ENCODE assay signal across 11 cellular contexts in genomic region chr19:8460516-8461298, GRCh38. TPM values are rescaled to one million over a fixed set of nuclear protein-coding genes. Genes with fewer than 3 reads are reported as not detected.
A peak's percentile ranks its signal among the peaks of the same experiment; 100 is the strongest.
DNase-seq lines count a peak whose midpoint lies in the region; ATAC-seq, FAIRE-seq and TF ChIP-seq lines count a peak whose summit lies in the region.
"Had no signal": no experiment of that assay in that cellular context is flagged by ENCODE, and none has a peak within 500 bp of the region (broad histone marks: within the 10 kb centered on the region; RNA-seq: fewer than 3 reads in every experiment).

No MANE protein-coding gene starts in this region.

- DNase-seq in GM12892 (ENCODE audit: insufficient read length), result no peak
- DNase-seq in SK-N-MC (ENCODE audit: low read depth, low spot score), result no peak
- peak; percentile 11 to 51 for DNase-seq in foreskin fibroblast
- DNase-seq in small intestine, result peak; percentile 35
- DNase-seq in stimulated activated naive CD8-positive, alpha-beta T cell treated with anti-CD3 and anti-CD28 coated beads, Interleukin-15, Interleukin-2, amounts not matched to agents 100 U/mL and 50 U/mL, for 24 hours, result no peak
- DNase-seq in DMS153 (lab: John Stamatoyannopoulos, UW), result no peak
- DNase-seq: activated gamma-delta T cell; naive thymus-derived CD8-positive, alpha-beta T cell; substantia nigra had no signal

- peaks cover 98% of the 10 kb centered on the region for H3K36me3 ChIP-seq in SK-N-MC (ENCODE audit: insufficient read depth, low read length)
- H3K36me3 ChIP-seq in small intestine (ENCODE audit: control insufficient read depth in 2 of 2, insufficient read depth in 2 of 2, low read length in 2 of 2), result peaks cover 11 to 27% of the 10 kb centered on the region in 2 donors

- H3K9me3 ChIP-seq in SK-N-MC (ENCODE audit: low read depth, low read length), result no peaks in the 10 kb centered on the region
- H3K9me3 ChIP-seq in small intestine (ENCODE audit: control insufficient read depth, low read depth), result no peaks in the 10 kb centered on the region
- H3K9me3 ChIP-seq: HAP-1 had no signal

- no peaks in the 10 kb centered on the region for H3K27me3 ChIP-seq in small intestine (ENCODE audit: control insufficient read depth in 2 of 2, insufficient read depth in 2 of 2, low read length in 2 of 2)

- peak overlapping the region; percentile 43 for H3K9ac ChIP-seq in SK-N-MC (ENCODE audit: insufficient read length)

- H3K4me3 ChIP-seq in SK-N-MC, result peak overlapping the region; percentile 59
- H3K4me3 ChIP-seq in foreskin fibroblast (ENCODE audit: low read depth in 1 of 2, low read length in 2 of 2), result no peak overlapping the region
- no peak overlapping the region for H3K4me3 ChIP-seq in small intestine (ENCODE audit: low read depth in 1 of 2, low read length in 2 of 2)
- H3K4me3 ChIP-seq: HAP-1 had no signal

- ATAC-seq in stimulated activated naive CD8-positive, alpha-beta T cell treated with anti-CD3 and anti-CD28 coated beads, Interleukin-15, Interleukin-2, amounts not matched to agents 100 U/mL and 50 U/mL, for 24 hours, result no peak
- ATAC-seq in HG02642 (IDR thresholded peaks at IDR 0.05; ENCODE audit: poor library complexity, unreplicated experiment), result no peak
- ATAC-seq: naive thymus-derived CD8-positive, alpha-beta T cell had no signal

- H3K4me1 ChIP-seq in small intestine (ENCODE audit: control insufficient read depth in 2 of 2, insufficient read depth in 1 of 2, low read depth in 1 of 2, low read length in 1 of 2), result peaks cover 0 to 21% of the 10 kb centered on the region in 2 donors

- TF ChIP-seq POLR2A in GM12892 (IDR thresholded peaks at IDR 0.05; ENCODE audit: low read depth, low read length), result no peak

- 59 to 78% (median 65%) methylated on average over 7 of the region's 7 CpGs for WGBS in small intestine, 3 donors

- no peak for TF ChIP-seq CTCF in foreskin fibroblast (IDR thresholded peaks at IDR 0.05; ENCODE audit: low read depth, low read length)

- peak overlapping the region; percentile 80 for H3K27ac ChIP-seq in SK-N-MC
- peak overlapping the region in 1 of 2 donors; percentile 49 for H3K27ac ChIP-seq in small intestine (ENCODE audit: low read depth in 1 of 2, low read length in 1 of 2)

- FAIRE-seq in GM12892 (lab: Jason Lieb, UNC), result peak; percentile 66
- FAIRE-seq in small intestine (lab: Jason Lieb, UNC), result no peak

RNA-seq across cellular contexts. Expression of gene HNRNPM, which starts 15.9 kb away (rescaled TPM):
- polyA plus RNA-seq in GM12892 (2012; ENCODE audit: missing spikeins), result 159 TPM
- polyA plus RNA-seq in small intestine, result 100 to 1,000 TPM in 1 of 3 donors, 10 to 100 TPM in 2; 98.6 to 225 (median 99.4) TPM

RNA-seq across cellular contexts. Expression of gene PRAM1, which starts 41.7 kb away (rescaled TPM):
- polyA plus RNA-seq in GM12892 (2012; ENCODE audit: missing spikeins), result 0.15 TPM
- polyA plus RNA-seq in small intestine, result under 1 TPM; 0.45 to 0.81 (median 0.69) TPM

RNA-seq across cellular contexts. Expression of gene MARCHF2, which starts 47.6 kb away (rescaled TPM):
- polyA plus RNA-seq in GM12892 (2012; ENCODE audit: missing spikeins), result 10.5 TPM
- polyA plus RNA-seq in small intestine, result 10 to 100 TPM; 20.9 to 30.0 (median 28.0) TPM

RNA-seq across cellular contexts. Expression of gene ZNF414, which starts 53.3 kb away (rescaled TPM):
- 2.7 TPM for polyA plus RNA-seq in GM12892 (2012; ENCODE audit: missing spikeins)
- 10 to 100 TPM in 2 of 3 donors, 1 to 10 TPM in 1; 6.5 to 28.2 (median 12.7) TPM for polyA plus RNA-seq in small intestine

Comparison
In these comparisons a context has a peak if more than half of its experiments do, and no peak if none do; other contexts are left out.
1. DNase-seq: peak in foreskin fibroblast (2 of 2) and small intestine (single experiment); none in GM12892 (single experiment), SK-N-MC (single experiment), stimulated activated naive CD8-positive, alpha-beta T cell treated with anti-CD3 and anti-CD28 coated beads, Interleukin-15, Interleukin-2, amounts not matched to agents 100 U/mL and 50 U/mL, for 24 hours (single experiment) and DMS153 (single experiment).